ENCODE assay signal across 8 cellular contexts in the genomic region with DNA sequence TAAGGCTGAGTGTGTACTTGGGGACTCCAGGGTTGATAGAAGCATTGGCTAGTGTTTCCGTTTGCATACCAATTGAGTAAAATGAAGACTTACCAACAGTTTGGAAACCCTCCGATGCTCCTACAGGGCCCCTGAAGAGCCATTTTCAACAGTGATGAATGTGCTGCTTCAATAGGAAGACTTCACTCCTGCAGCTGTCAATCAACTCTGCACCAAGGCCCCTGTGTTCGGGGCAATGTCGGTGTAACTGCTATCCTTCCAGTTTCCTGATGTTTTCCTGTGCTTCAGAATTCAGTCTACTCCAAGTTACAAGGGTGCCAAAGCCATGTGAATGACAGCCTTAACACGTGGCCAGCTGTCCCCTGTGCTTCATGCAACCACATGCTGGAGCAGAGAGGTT.
"Had no signal": no experiment of that assay in that cellular context is flagged by ENCODE, and none has a peak within 500 bp of the region (broad histone marks: within the 10 kb centered on the region; RNA-seq: fewer than 3 reads in every experiment).

No MANE protein-coding gene starts in this region.

- H3K27ac ChIP-seq: GM23248 had no signal

- H2AFZ ChIP-seq: GM23248 had no signal

- FAIRE-seq: H1, H54, HTR-8/SVneo had no signal

- H3K4me3 ChIP-seq: GM23248 had no signal

- H3K9ac ChIP-seq: GM23248 had no signal

- DNase-seq: GM23248, H9, HCEC 1CT, HFFc6, KG1 had no signal
